10 cellular contexts compared by ENCODE assay signal in the genomic region with DNA sequence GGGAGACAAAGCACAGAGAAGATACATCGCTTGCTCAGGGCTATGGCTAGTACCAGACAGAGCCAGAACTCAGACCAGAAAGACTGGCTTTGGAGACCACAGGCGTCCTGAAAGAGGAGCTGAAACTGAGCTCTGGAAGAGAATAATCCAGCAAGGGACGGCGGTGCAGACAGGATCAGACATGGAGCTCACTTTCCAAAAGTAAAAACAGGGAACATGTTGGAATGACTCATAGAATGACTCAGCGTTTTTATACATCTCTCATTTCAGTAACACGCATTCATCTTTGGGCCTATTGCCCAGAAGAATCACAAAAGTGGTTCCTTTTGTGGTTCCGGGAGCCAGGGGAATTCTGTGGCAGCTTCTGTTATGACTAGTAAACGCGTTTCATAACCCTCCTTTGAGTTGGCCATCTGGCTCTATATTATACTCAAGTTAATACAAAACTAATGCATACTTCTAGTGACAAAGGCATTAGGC. TPM values are rescaled to one million over a fixed set of nuclear protein-coding genes. Genes with fewer than 3 reads are reported as not detected.
DNase-seq lines count a peak whose midpoint lies in the region; ATAC-seq and TF ChIP-seq lines count a peak whose summit lies in the region.
"Had no signal": no experiment of that assay in that cellular context is flagged by ENCODE, and none has a peak within 500 bp of the region (broad histone marks: within the 10 kb centered on the region; RNA-seq: fewer than 3 reads in every experiment).

No MANE protein-coding gene starts in this region.

- H3K27me3 ChIP-seq in BE2C = 0 out of 2 replicates have a peak, but pooled peaks cover 3% of the 10 kb centered on the region
- H3K27me3 ChIP-seq: SJCRH30 had no signal

- TF ChIP-seq CTCF in fibroblast of mammary gland (conservative IDR thresholded peaks at IDR 0.05; ENCODE audit: control insufficient read depth, insufficient read depth, low read depth, low read length) (no peak), BE2C (IDR thresholded peaks at IDR 0.05; ENCODE audit: low read depth, low read length) (no peak)

- H3K4me3 ChIP-seq in fibroblast of mammary gland (ENCODE audit: control insufficient read depth, low read depth, low read length) = no peak overlapping the region
- no peak overlapping the region for H3K4me3 ChIP-seq in BE2C (ENCODE audit: low read depth, low read length)
- H3K4me3 ChIP-seq: SJCRH30 had no signal

- ATAC-seq in GM18508 (IDR thresholded peaks at IDR 0.05; ENCODE audit: insufficient read depth, unreplicated experiment) = peak; percentile 85
- ATAC-seq in HG02623 (IDR thresholded peaks at IDR 0.05; ENCODE audit: unreplicated experiment) = peak; percentile 69
- no peak for ATAC-seq in HG03139 (IDR thresholded peaks at IDR 0.05; ENCODE audit: unreplicated experiment)

- H3K36me3 ChIP-seq in BE2C = no peaks in the 10 kb centered on the region
- H3K36me3 ChIP-seq: SJCRH30 had no signal

- DNase-seq in NCI-H460 (ENCODE audit: extremely low read depth, low read depth) = peak; percentile 66
- DNase-seq in fibroblast of mammary gland (ENCODE audit: low read depth) = peak; percentile 99
- DNase-seq in stromal cell of bone marrow (ENCODE audit: low read depth) = peak; percentile 99
- DNase-seq in NCI-H2081 (lab: John Stamatoyannopoulos, UW) = no peak
- no peak for DNase-seq in BE2C

- H3K9me3 ChIP-seq in BE2C = no peaks in the 10 kb centered on the region
- H3K9me3 ChIP-seq: SJCRH30 had no signal

- H3K4me1 ChIP-seq in BE2C = no peaks in the 10 kb centered on the region
- H3K4me1 ChIP-seq: SJCRH30 had no signal

RNA-seq across cellular contexts. Expression of gene PLEKHS1, which starts 37.2 kb away (rescaled TPM):
- total RNA-seq in NCI-H460 (2014; rRNA removed; shearing (Covaris generic)) = not detected in 2 replicates
- polyA plus RNA-seq in NCI-H460 (2014; cell fraction: nucleus; rRNA removed) = not detected in 2 replicates
- not detected for polyA plus RNA-seq in BE2C (2012; ENCODE audit: insufficient read depth, insufficient read length, low read depth)
- polyA plus RNA-seq: liver had no signal

Comparison
In these comparisons a context has a peak if more than half of its experiments do, and no peak if none do; other contexts are left out.
1. DNase-seq: peak in NCI-H460 (single experiment), fibroblast of mammary gland (single experiment) and stromal cell of bone marrow (single experiment); none in NCI-H2081 (0 of 2) and BE2C (single experiment).